ENCODE assay signal across 10 cellular contexts in the genomic region with DNA sequence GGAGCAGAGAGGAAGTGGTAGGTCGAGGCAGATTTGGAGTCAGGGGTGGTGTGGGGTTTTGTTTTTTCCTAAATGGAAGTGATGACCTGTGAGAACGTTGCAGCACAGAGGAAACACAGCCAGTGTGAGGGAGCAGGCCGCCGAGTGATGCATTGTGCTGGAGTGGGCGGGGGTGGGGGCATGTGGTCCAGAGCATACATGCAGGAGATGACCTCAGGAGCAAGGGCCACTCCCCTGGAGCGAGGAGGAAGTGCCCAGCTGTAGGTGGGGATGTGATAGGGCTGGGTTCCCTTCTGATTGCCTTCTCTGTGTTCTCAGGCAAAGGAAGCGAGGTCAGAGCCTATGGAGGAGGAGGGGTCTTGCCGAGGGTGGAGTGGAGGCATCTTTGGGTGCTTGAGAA.
DNase-seq lines count a peak whose midpoint lies in the region; TF ChIP-seq lines count a peak whose summit lies in the region.
"Had no signal": no experiment of that assay in that cellular context is flagged by ENCODE, and none has a peak within 500 bp of the region (broad histone marks: within the 10 kb centered on the region; RNA-seq: fewer than 3 reads in every experiment).

No MANE protein-coding gene starts in this region.

- H3K4me3 Mint-ChIP-seq in CD14-positive monocyte = no peak overlapping the region
- no peak overlapping the region for H3K4me3 Mint-ChIP-seq in mesothelial cell of epicardium

- H3K36me3 Mint-ChIP-seq in CD14-positive monocyte (peaks cover 76 to 93% of the 10 kb centered on the region in 2 donors), mesothelial cell of epicardium (peaks cover 42% of the 10 kb centered on the region)

- no peak for DNase-seq in CD14-positive monocyte (ENCODE audit: low spot score)
- DNase-seq in HCEC 1CT = peak; percentile 27
- peak; percentile 21 for DNase-seq in amniotic epithelial cell (ENCODE audit: low read depth)
- DNase-seq in mesothelial cell of epicardium (ENCODE audit: low spot score in 2 of 2, unreplicated experiment in 2 of 2) = no peak
- DNase-seq in NCI-H1105 treated with DMSO at 0.1 percent for 48 hours (lab: John Stamatoyannopoulos, UW) = no peak
- no peak for DNase-seq in NCI-H69 (lab: John Stamatoyannopoulos, UW)
- DNase-seq in NCI-H2029 (lab: John Stamatoyannopoulos, UW) = no peak
- DNase-seq in AML-193 (lab: John Stamatoyannopoulos, UW) = no peak
- DNase-seq: hypothalamus, NCI-H146 had no signal

- H3K9me3 Mint-ChIP-seq in CD14-positive monocyte = no peaks in the 10 kb centered on the region
- no peaks in the 10 kb centered on the region for H3K9me3 Mint-ChIP-seq in mesothelial cell of epicardium

- H3K27ac Mint-ChIP-seq in CD14-positive monocyte = peak overlapping the region in 6 of 7 donors; percentile 28 to 77 (median 73)
- H3K27ac Mint-ChIP-seq in mesothelial cell of epicardium = peak overlapping the region; percentile 8

- H3K27me3 Mint-ChIP-seq in CD14-positive monocyte (ENCODE audit: low read depth in 3 of 3) (no peaks in the 10 kb centered on the region), mesothelial cell of epicardium (ENCODE audit: low read depth) (no peaks in the 10 kb centered on the region)

- intact Hi-C loops in CD14-positive monocyte (cut with micrococcal nuclease) = no loop called here

- TF ChIP-seq CTCF in CD14-positive monocyte (IDR thresholded peaks at IDR 0.05) = no peak
- no peak for TF ChIP-seq CTCF in mesothelial cell of epicardium (IDR thresholded peaks at IDR 0.05; ENCODE audit: unreplicated experiment)

- H3K4me1 Mint-ChIP-seq in CD14-positive monocyte = peaks cover 25% of the 10 kb centered on the region
- H3K4me1 Mint-ChIP-seq in mesothelial cell of epicardium = peaks cover 35% of the 10 kb centered on the region

Comparison
In these comparisons a context has a peak if more than half of its experiments do, and no peak if none do; other contexts are left out.
1. DNase-seq: peak in HCEC 1CT (single experiment) and amniotic epithelial cell (single experiment); none in CD14-positive monocyte (single experiment), mesothelial cell of epicardium (0 of 2), NCI-H1105 treated with DMSO at 0.1 percent for 48 hours (single experiment), NCI-H69 (single experiment), NCI-H2029 (single experiment) and AML-193 (0 of 2).